In the genomic region with DNA sequence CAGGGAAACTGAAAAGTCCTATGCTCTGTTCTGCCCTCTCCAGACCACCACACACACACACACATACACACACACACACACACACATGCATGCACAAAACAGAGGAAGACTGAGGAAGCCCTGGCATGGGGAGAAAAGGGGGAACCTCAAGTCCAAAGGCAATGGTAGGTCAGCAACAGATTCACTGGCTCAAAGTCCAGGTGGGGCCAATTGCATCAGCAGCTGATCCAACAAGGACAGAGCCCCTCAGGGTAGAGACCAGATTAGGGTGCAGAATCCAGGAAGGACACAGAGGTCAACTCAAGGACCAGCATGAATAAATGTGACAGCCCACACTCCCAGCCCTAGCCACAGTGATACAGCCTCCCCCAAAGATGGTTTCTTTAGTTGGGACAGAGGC, we compare ENCODE assay signal across 25 cellular contexts.
"Had no signal": no experiment of that assay in that cellular context is flagged by ENCODE, and none has a peak within 500 bp of the region (broad histone marks: within the 10 kb centered on the region; RNA-seq: fewer than 3 reads in every experiment).

No MANE protein-coding gene starts in this region.

- DNase-seq: activated CD4-positive, alpha-beta memory T cell treated with anti-CD3 and anti-CD28 coated beads, Interleukin-2, amount 10 ng/mL, durations not matched to agents 7 days and 5 days; activated CD4-positive, alpha-beta T cell treated with anti-CD3 and anti-CD28 coated beads for 1 hour; activated CD4-positive, alpha-beta T cell treated with anti-CD3 and anti-CD28 coated beads for 4 hours; activated CD4-positive, alpha-beta T cell treated with anti-CD3 and anti-CD28 coated beads, Interleukin-2, amount 10 ng/mL, durations not matched to agents 7 days and 5 days; activated CD4-positive, alpha-beta T cell treated with anti-CD3 and anti-CD28 coated beads, Interleukin-2, amount 50 U/mL, for 4 hours; activated CD8-positive, alpha-beta memory T cell treated with anti-CD3 and anti-CD28 coated beads, Interleukin-2, amount 50 U/mL, for 48 hours; activated gamma-delta T cell; activated naive CD4-positive, alpha-beta T cell; activated naive CD4-positive, alpha-beta T cell treated with anti-CD3 and anti-CD28 coated beads, Interleukin-2, amount 10 ng/mL, durations not matched to agents 7 days and 5 days; activated naive CD8-positive, alpha-beta T cell treated with anti-CD3 and anti-CD28 coated beads, Interleukin-2, amount 10 ng/mL, durations not matched to agents 7 days and 5 days; activated T-cell treated with anti-CD3 and anti-CD28 coated beads for 4 hours; activated T-cell treated with anti-CD3 and anti-CD28 coated beads, Interleukin-2, amount 50 U/mL, for 24 hours; activated T-cell treated with anti-CD3 and anti-CD28 coated beads, Interleukin-2, amount 50 U/mL, for 72 hours; dorsolateral prefrontal cortex; effector memory CD4-positive, alpha-beta T cell; endodermal cell; foreskin fibroblast; head of caudate nucleus; T-helper 2 cell had no signal

- H3K27me3 ChIP-seq: ascending aorta, breast epithelium, dorsolateral prefrontal cortex had no signal

- H3K4me3 ChIP-seq: ascending aorta, breast epithelium, coronary artery, dorsolateral prefrontal cortex had no signal

- H3K9me3 ChIP-seq: ascending aorta, breast epithelium had no signal

- ATAC-seq: activated naive CD4-positive, alpha-beta T cell treated with anti-CD3 and anti-CD28 coated beads, Interleukin-2, amount 50 U/mL, for 72 hours; activated T-cell treated with anti-CD3 and anti-CD28 coated beads, Interleukin-2, amount 50 U/mL, for 72 hours; esophagus mucosa had no signal

- H3K36me3 ChIP-seq: ascending aorta, breast epithelium had no signal

- FAIRE-seq: frontal cortex had no signal

- H3K27ac ChIP-seq: ascending aorta, breast epithelium, coronary artery, dorsolateral prefrontal cortex had no signal

- H3K4me1 ChIP-seq: ascending aorta, breast epithelium had no signal
